ENCODE assay signal across 27 cellular contexts in genomic region chr3:149204390-149204991, GRCh38. TPM values are rescaled to one million over a fixed set of nuclear protein-coding genes. Genes with fewer than 3 reads are reported as not detected.
"Had no signal": no experiment of that assay in that cellular context is flagged by ENCODE, and none has a peak within 500 bp of the region (broad histone marks: within the 10 kb centered on the region; RNA-seq: fewer than 3 reads in every experiment).

No MANE protein-coding gene starts in this region.

- H3K36me3 Mint-ChIP-seq: activated naive CD4-positive, alpha-beta T cell treated with anti-CD3 and anti-CD28 coated beads, Interleukin-2, amount 50 U/mL, for 72 hours; brain; naive B cell had no signal

- H3K4me1 ChIP-seq: thyroid gland, upper lobe of right lung had no signal

- H3K36me3 ChIP-seq: heart right ventricle, thyroid gland, upper lobe of right lung, WERI-Rb-1 had no signal

- H3K27me3 Mint-ChIP-seq: brain had no signal

- H3K4me1 Mint-ChIP-seq: neural crest cell had no signal

- H3K4me3 ChIP-seq: heart right ventricle, thyroid gland, upper lobe of right lung had no signal

- H3K9me3 ChIP-seq: heart right ventricle, thyroid gland, upper lobe of right lung had no signal

- FAIRE-seq: endometrium, keratinocyte, small intestine had no signal

- H3K4me3 Mint-ChIP-seq: activated CD8-positive, alpha-beta T cell treated with anti-CD3 and anti-CD28 coated beads, Interleukin-2, amount 10 ng/mL, durations not matched to agents 7 days and 5 days; activated T-helper 1 cell treated with anti-CD3 and anti-CD28 coated beads, Interleukin-12 subunit alpha, Interleukin-12 subunit beta, Interleukin-2, Interleukin-4 antibody, amounts not matched to agents 30 ng/mL and 10 ng/mL and 1 ng/mL, durations not matched to agents 14 hours and 24 hours and 36 hours; brain; dendritic cell treated with granulocyte-macrophage colony-stimulating factor and Interleukin-4, amounts not matched to agents 40 ng/mL and 50 ng/mL, for 4 days; neural crest cell had no signal

- H3K27ac ChIP-seq: heart right ventricle, thyroid gland, upper lobe of right lung, WERI-Rb-1 had no signal

- DNase-seq: activated CD4-positive, alpha-beta T cell treated with anti-CD3 and anti-CD28 coated beads for 1 hour; activated CD4-positive, alpha-beta T cell treated with anti-CD3 and anti-CD28 coated beads, Interleukin-2, amount 50 U/mL, for 1 hour; activated CD8-positive, alpha-beta T cell treated with anti-CD3 and anti-CD28 coated beads, Interleukin-2, amount 10 ng/mL, durations not matched to agents 7 days and 5 days; aorta; caudate nucleus; effector CD4-positive, alpha-beta T cell; heart right ventricle; left colon; mesenchymal stem cell; posterior cingulate gyrus; small intestine; stimulated activated CD4-positive, alpha-beta T cell treated with anti-CD3 and anti-CD28 coated beads, Interleukin-2, amount 100 ng/mL, for 24 hours; stimulated activated naive CD4-positive, alpha-beta T cell treated with Interleukin-2 at 50 U/mL for 16 hours; substantia nigra; thyroid gland; upper lobe of right lung; WERI-Rb-1 had no signal

- H3K9me3 Mint-ChIP-seq: activated naive CD4-positive, alpha-beta T cell treated with anti-CD3 and anti-CD28 coated beads, Interleukin-2, amount 50 U/mL, for 72 hours; activated T-helper 1 cell treated with anti-CD3 and anti-CD28 coated beads, Interleukin-12 subunit alpha, Interleukin-12 subunit beta, Interleukin-2, Interleukin-4 antibody, amounts not matched to agents 30 ng/mL and 10 ng/mL and 1 ng/mL, durations not matched to agents 14 hours and 24 hours and 36 hours; brain; dendritic cell treated with granulocyte-macrophage colony-stimulating factor and Interleukin-4, amounts not matched to agents 40 ng/mL and 50 ng/mL, for 4 days; neural crest cell had no signal

- H3K27ac Mint-ChIP-seq: activated CD8-positive, alpha-beta T cell treated with anti-CD3 and anti-CD28 coated beads, Interleukin-2, amount 10 ng/mL, durations not matched to agents 7 days and 5 days; activated naive CD4-positive, alpha-beta T cell treated with anti-CD3 and anti-CD28 coated beads, Interleukin-2, amount 50 U/mL, for 72 hours; activated T-helper 1 cell treated with anti-CD3 and anti-CD28 coated beads, Interleukin-12 subunit alpha, Interleukin-12 subunit beta, Interleukin-2, Interleukin-4 antibody, amounts not matched to agents 30 ng/mL and 10 ng/mL and 1 ng/mL, durations not matched to agents 14 hours and 24 hours and 36 hours; brain; dendritic cell treated with granulocyte-macrophage colony-stimulating factor and Interleukin-4, amounts not matched to agents 40 ng/mL and 50 ng/mL, for 4 days had no signal

- H3K27me3 ChIP-seq: thyroid gland, upper lobe of right lung had no signal

RNA-seq across cellular contexts. Expression of gene CP, which starts 17.1 kb away (rescaled TPM):
- total RNA-seq: activated CD8-positive, alpha-beta T cell treated with anti-CD3 and anti-CD28 coated beads, Interleukin-2, amount 10 ng/mL, durations not matched to agents 7 days and 5 days; activated naive CD4-positive, alpha-beta T cell treated with anti-CD3 and anti-CD28 coated beads, Interleukin-2, amount 50 U/mL, for 72 hours; activated T-helper 1 cell treated with anti-CD3 and anti-CD28 coated beads, Interleukin-12 subunit alpha, Interleukin-12 subunit beta, Interleukin-2, Interleukin-4 antibody, amounts not matched to agents 30 ng/mL and 10 ng/mL and 1 ng/mL, durations not matched to agents 14 hours and 24 hours and 36 hours; epithelial cell of proximal tubule; fibroblast of villous mesenchyme had no signal
